ENCODE assay signal across 8 cellular contexts in the genomic region with DNA sequence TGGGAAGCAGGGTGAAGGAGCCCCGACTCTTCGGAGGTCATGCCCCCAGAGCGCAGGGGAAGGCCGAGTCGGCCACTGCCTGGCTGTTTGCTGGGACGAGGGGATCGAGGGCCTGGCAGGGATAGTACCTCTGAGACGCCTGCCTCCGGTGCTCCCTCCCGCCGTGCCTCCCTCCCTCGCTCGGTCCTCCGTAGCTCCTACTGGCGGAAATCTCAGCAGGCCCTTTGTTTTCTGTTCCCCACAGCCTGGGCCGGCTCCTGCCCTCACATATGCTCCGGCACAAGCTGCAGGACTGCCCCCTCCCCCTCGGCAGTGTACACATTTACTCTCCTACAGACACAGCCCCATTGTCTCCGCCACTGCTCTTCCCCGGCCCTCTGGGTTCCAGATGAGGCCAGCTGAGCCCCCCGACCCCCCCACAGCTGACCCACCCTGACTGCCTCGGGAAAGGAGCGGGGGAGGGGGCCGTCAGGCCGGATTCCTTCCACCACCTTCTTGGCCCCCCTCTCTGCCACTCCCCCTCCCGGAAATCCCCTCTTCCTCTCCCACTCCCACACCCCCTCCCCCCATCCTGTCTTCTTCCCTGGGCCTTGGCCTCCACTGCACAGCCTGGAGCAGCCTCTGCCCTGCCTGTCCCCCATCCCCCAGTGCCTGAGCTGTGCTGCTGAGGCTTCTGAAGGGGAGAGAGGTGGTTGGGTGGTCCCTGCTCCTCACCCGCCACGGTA. TPM values are rescaled to one million over a fixed set of nuclear protein-coding genes. Genes with fewer than 3 reads are reported as not detected.
DNase-seq lines count a peak whose midpoint lies in the region; ATAC-seq and TF ChIP-seq lines count a peak whose summit lies in the region.

No MANE protein-coding gene starts in this region.

- H4K20me1 ChIP-seq in OCI-LY3 (ENCODE audit: insufficient read depth, low read length) (peaks cover 55% of the 10 kb centered on the region), smooth muscle cell (ENCODE audit: low read depth) (peaks cover 59% of the 10 kb centered on the region)

- no peaks in the 10 kb centered on the region for H3K27me3 ChIP-seq in OCI-LY3 (ENCODE audit: low read depth, low read length)
- H3K27me3 ChIP-seq in smooth muscle cell (ENCODE audit: low read depth) = no peaks in the 10 kb centered on the region

- peaks cover 64% of the 10 kb centered on the region for H3K36me3 ChIP-seq in OCI-LY3 (replicated peaks; ENCODE audit: low read depth, low read length)
- H3K36me3 ChIP-seq in smooth muscle cell (ENCODE audit: low read depth) = no peaks in the 10 kb centered on the region

- H3K9me3 ChIP-seq in OCI-LY3 (ENCODE audit: insufficient read depth, low read length) = no peaks in the 10 kb centered on the region
- no peaks in the 10 kb centered on the region for H3K9me3 ChIP-seq in smooth muscle cell (replicated peaks; ENCODE audit: low read depth)

- no peak for TF ChIP-seq CTCF in AG04449 (IDR thresholded peaks at IDR 0.05; ENCODE audit: insufficient read depth, low read length, missing control alignments)
- TF ChIP-seq CTCF in OCI-LY3 (IDR thresholded peaks at IDR 0.05; ENCODE audit: low read depth, low read length) = no peak
- TF ChIP-seq CTCF in smooth muscle cell (IDR thresholded peaks at IDR 0.05; ENCODE audit: borderline replicate concordance, insufficient read depth, poor library complexity, severe bottlenecking) = no peak

- CTCF ChIA-PET in AG04449 (lab: Yijun Ruan, JAX) = interaction anchor here (1.4 to 17.9 kb wide), 5 partner anchors 8 to 372 kb away, joined by 3 to 603 read pairs (median 16); partner anchors contain the start of genes NEK8, RPL23A and TLCD1

- H2AFZ ChIP-seq in OCI-LY3 (ENCODE audit: low read depth, low read length) = no peak overlapping the region
- no peak overlapping the region for H2AFZ ChIP-seq in smooth muscle cell (ENCODE audit: low read depth)

- peaks cover 32% of the 10 kb centered on the region for H3F3A ChIP-seq in smooth muscle cell (ENCODE audit: low read depth)

- H3K4me1 ChIP-seq in OCI-LY3 (ENCODE audit: low read length) (peaks cover 78% of the 10 kb centered on the region), smooth muscle cell (ENCODE audit: low read depth) (peaks cover 16% of the 10 kb centered on the region)

- H3K79me2 ChIP-seq in OCI-LY3 (ENCODE audit: low read length) (peaks cover 77% of the 10 kb centered on the region), smooth muscle cell (ENCODE audit: low read depth) (peaks cover 38% of the 10 kb centered on the region)

- H3K4me3 ChIP-seq in AG04449 (ENCODE audit: low read depth, low read length) (peak overlapping the region; percentile 93), OCI-LY3 (ENCODE audit: low read length) (peak overlapping the region; percentile 99), smooth muscle cell (peak overlapping the region; percentile 73)

- H3K4me2 ChIP-seq in OCI-LY3 (ENCODE audit: low read length) (peak overlapping the region; percentile 100), smooth muscle cell (peak overlapping the region; percentile 89)

- DNase-seq in AG04449 (ENCODE audit: low read depth, low spot score) (no peak), caudate nucleus (lab: John Stamatoyannopoulos, UW) (peak in 60 of 61 donors; percentile 46 to 97 (median 87)), iris pigment epithelial cell (ENCODE audit: low read depth) (peak; percentile 68), smooth muscle cell (lab: John Stamatoyannopoulos, UW; ENCODE audit: unreplicated experiment) (peak; percentile 42)

- H3K27ac ChIP-seq in OCI-LY3 (ENCODE audit: low read length) (peak overlapping the region; percentile 94), caudate nucleus (ENCODE audit: low read depth, low read length) (peak overlapping the region; percentile 98), smooth muscle cell (ENCODE audit: low read depth) (peak overlapping the region; percentile 94)

- ATAC-seq in HG03442 (IDR thresholded peaks at IDR 0.05; ENCODE audit: unreplicated experiment) (no peak), GM21786 (IDR thresholded peaks at IDR 0.05; ENCODE audit: unreplicated experiment) (no peak)

- under 1% methylated on average over 21 of the region's 28 CpGs for WGBS in smooth muscle cell (ENCODE audit: low lambda C conversion rate)

- peak; percentile 41 for TF ChIP-seq POLR2A in GM19099 (IDR thresholded peaks at IDR 0.05; ENCODE audit: extremely low read depth, insufficient read length, low read depth)

- POLR2A ChIA-PET in AG04449 (lab: Yijun Ruan, JAX) = interaction anchor here (1.1 to 13.2 kb wide), 5 partner anchors 9 to 121 kb away, joined by 3 to 174 read pairs (median 4); partner anchors contain the start of genes NEK8, RPL23A and TLCD1

- H3K9ac ChIP-seq in OCI-LY3 (ENCODE audit: low read length) = peak overlapping the region; percentile 100
- peak overlapping the region; percentile 96 for H3K9ac ChIP-seq in smooth muscle cell (ENCODE audit: low read depth)

RNA-seq across cellular contexts. Expression of gene TRAF4, which starts 1.4 kb away (rescaled TPM):
- 82.1 and 97.0 TPM in 2 replicates for total RNA-seq in smooth muscle cell
- polyA plus RNA-seq in smooth muscle cell = 47.5 and 55.2 TPM in 2 replicates

RNA-seq across cellular contexts. Expression of gene NEK8, which starts 16.6 kb away (rescaled TPM):
- 1.2 and 2.8 TPM in 2 replicates for total RNA-seq in smooth muscle cell
- polyA plus RNA-seq in smooth muscle cell = 4.6 TPM in 2 replicates

RNA-seq across cellular contexts. Expression of gene TLCD1, which starts 19.2 kb away (rescaled TPM):
- 14.7 and 21.9 TPM in 2 replicates for total RNA-seq in smooth muscle cell
- 11.2 and 15.6 TPM in 2 replicates for polyA plus RNA-seq in smooth muscle cell

RNA-seq across cellular contexts. Expression of gene RPL23A, which starts 25.4 kb away (rescaled TPM):
- 626 and 629 TPM in 2 replicates for total RNA-seq in smooth muscle cell
- 1,149 and 1,234 TPM in 2 replicates for polyA plus RNA-seq in smooth muscle cell

RNA-seq across cellular contexts. Expression of gene RAB34, which starts 27.5 kb away (rescaled TPM):
- total RNA-seq in smooth muscle cell = 141 and 208 TPM in 2 replicates
- 256 and 289 TPM in 2 replicates for polyA plus RNA-seq in smooth muscle cell
